In genomic region chr3:57694146-57694545, GRCh38 we compare ENCODE assay signal across 13 cellular contexts. TPM values are rescaled to one million over a fixed set of nuclear protein-coding genes. Genes with fewer than 3 reads are reported as not detected.
DNase-seq lines count a peak whose midpoint lies in the region; ATAC-seq, FAIRE-seq and TF ChIP-seq lines count a peak whose summit lies in the region.
"Had no signal": no experiment of that assay in that cellular context is flagged by ENCODE, and none has a peak within 500 bp of the region (broad histone marks: within the 10 kb centered on the region; RNA-seq: fewer than 3 reads in every experiment).

No MANE protein-coding gene starts in this region.

- no peak for ATAC-seq in WTC11
- no peak for ATAC-seq in stimulated activated naive CD8-positive, alpha-beta T cell treated with anti-CD3 and anti-CD28 coated beads, Interleukin-15, amount 100 ng/mL, for 72 hours
- ATAC-seq in foreskin keratinocyte, result no peak
- ATAC-seq in left colon, result no peak

- H3K4me1 ChIP-seq in keratinocyte (ENCODE audit: control insufficient read depth, extremely low read depth, insufficient read depth, low read length) (peaks cover 44% of the 10 kb centered on the region), foreskin keratinocyte (peaks cover 25% of the 10 kb centered on the region)

- H3K4me2 ChIP-seq in keratinocyte (ENCODE audit: control insufficient read depth, extremely low read depth, insufficient read depth, low read depth, low read length), result peak overlapping the region; percentile 4

- peaks cover 9% of the 10 kb centered on the region for H3K27me3 Mint-ChIP-seq in activated naive CD4-positive, alpha-beta T cell treated with anti-CD3 and anti-CD28 coated beads, Interleukin-2, amount 10 ng/mL, durations not matched to agents 7 days and 5 days
- no peaks in the 10 kb centered on the region for H3K27me3 Mint-ChIP-seq in WTC11 (ENCODE audit: low read depth)
- H3K27me3 Mint-ChIP-seq in stimulated activated naive CD8-positive, alpha-beta T cell treated with anti-CD3 and anti-CD28 coated beads, Interleukin-15, amount 100 ng/mL, for 72 hours, result no peaks in the 10 kb centered on the region

- POLR2A ChIA-PET in WTC11 (lab: Charles Lee), result no interaction called here

- H3K9me3 ChIP-seq in keratinocyte (ENCODE audit: control insufficient read depth, low read depth, low read length), result no peaks in the 10 kb centered on the region
- H3K9me3 ChIP-seq: thoracic aorta had no signal

- H3K9ac ChIP-seq in keratinocyte (ENCODE audit: control insufficient read depth, extremely low read depth, insufficient read depth, low read length), result no peak overlapping the region

- no peak overlapping the region for H2AFZ ChIP-seq in keratinocyte (ENCODE audit: control insufficient read depth, low read length)

- peaks cover 29% of the 10 kb centered on the region for H3K79me2 ChIP-seq in keratinocyte (ENCODE audit: control insufficient read depth, insufficient read depth, low read length)

- H3K27ac Mint-ChIP-seq in activated naive CD4-positive, alpha-beta T cell treated with anti-CD3 and anti-CD28 coated beads, Interleukin-2, amount 10 ng/mL, durations not matched to agents 7 days and 5 days, result no peak overlapping the region
- H3K27ac Mint-ChIP-seq in WTC11, result no peak overlapping the region
- no peak overlapping the region for H3K27ac Mint-ChIP-seq in stimulated activated naive CD8-positive, alpha-beta T cell treated with anti-CD3 and anti-CD28 coated beads, Interleukin-15, amount 100 ng/mL, for 72 hours
- H3K27ac Mint-ChIP-seq: H9 had no signal

- CTCF ChIA-PET in activated naive CD4-positive, alpha-beta T cell treated with anti-CD3 and anti-CD28 coated beads, Interleukin-2, amount 10 ng/mL, durations not matched to agents 7 days and 5 days (lab: Charles Lee), result no interaction called here
- CTCF ChIA-PET in WTC11 (lab: Charles Lee), result no interaction called here

- no peaks in the 10 kb centered on the region for H3K27me3 ChIP-seq in keratinocyte (ENCODE audit: control insufficient read depth, extremely low read depth, insufficient read depth, low read length)
- no peaks in the 10 kb centered on the region for H3K27me3 ChIP-seq in foreskin keratinocyte

- H3K27ac ChIP-seq in keratinocyte (ENCODE audit: control insufficient read depth, insufficient read depth, low read length) (peak overlapping the region; percentile 37), foreskin keratinocyte (no peak overlapping the region)

- H3K9me3 Mint-ChIP-seq in activated naive CD4-positive, alpha-beta T cell treated with anti-CD3 and anti-CD28 coated beads, Interleukin-2, amount 10 ng/mL, durations not matched to agents 7 days and 5 days, result no peaks in the 10 kb centered on the region
- no peaks in the 10 kb centered on the region for H3K9me3 Mint-ChIP-seq in WTC11
- H3K9me3 Mint-ChIP-seq in stimulated activated naive CD8-positive, alpha-beta T cell treated with anti-CD3 and anti-CD28 coated beads, Interleukin-15, amount 100 ng/mL, for 72 hours, result no peaks in the 10 kb centered on the region
- H3K9me3 Mint-ChIP-seq: H9 had no signal

- no peaks in the 10 kb centered on the region for H3K36me3 ChIP-seq in keratinocyte (ENCODE audit: control insufficient read depth in 2 of 2, extremely low read depth in 1 of 2, insufficient read depth in 2 of 2, low read length in 2 of 2)
- H3K36me3 ChIP-seq: thoracic aorta had no signal

- peak overlapping the region; percentile 55 for H3K4me3 Mint-ChIP-seq in activated naive CD4-positive, alpha-beta T cell treated with anti-CD3 and anti-CD28 coated beads, Interleukin-2, amount 10 ng/mL, durations not matched to agents 7 days and 5 days
- peak overlapping the region; percentile 88 for H3K4me3 Mint-ChIP-seq in WTC11
- H3K4me3 Mint-ChIP-seq in stimulated activated naive CD8-positive, alpha-beta T cell treated with anti-CD3 and anti-CD28 coated beads, Interleukin-15, amount 100 ng/mL, for 72 hours, result peak overlapping the region; percentile 27 to 56

- no peak for TF ChIP-seq CTCF in WTC11 (IDR thresholded peaks at IDR 0.05)
- no peak for TF ChIP-seq CTCF in keratinocyte (optimal IDR thresholded peaks at IDR 0.05 in 1 of 3, IDR thresholded peaks at IDR 0.05 in 1 of 3, conservative IDR thresholded peaks at IDR 0.05 in 1 of 3; ENCODE audit: extremely low read depth in 1 of 3, insufficient read depth in 2 of 3, low read length in 3 of 3)
- TF ChIP-seq CTCF in foreskin keratinocyte (conservative IDR thresholded peaks at IDR 0.05), result no peak

- dilution Hi-C loops in keratinocyte (cut with MboI; ENCODE audit: extremely low pct_ligation_motif_present, low sequenced_read_pairs), result no loop called here

- no peak overlapping the region for H3K4me3 ChIP-seq in keratinocyte (ENCODE audit: control insufficient read depth in 2 of 3, extremely low read depth in 1 of 3, insufficient read depth in 2 of 3, low read depth in 1 of 3, low read length in 3 of 3)

- peaks cover 32% of the 10 kb centered on the region for H3K4me1 Mint-ChIP-seq in activated naive CD4-positive, alpha-beta T cell treated with anti-CD3 and anti-CD28 coated beads, Interleukin-2, amount 10 ng/mL, durations not matched to agents 7 days and 5 days
- peaks cover 13% of the 10 kb centered on the region for H3K4me1 Mint-ChIP-seq in WTC11
- H3K4me1 Mint-ChIP-seq in stimulated activated naive CD8-positive, alpha-beta T cell treated with anti-CD3 and anti-CD28 coated beads, Interleukin-15, amount 100 ng/mL, for 72 hours, result peaks cover 27% of the 10 kb centered on the region

- intact Hi-C loops in left colon (cut with DNase I, micrococcal nuclease), result no loop called here

- FAIRE-seq in keratinocyte (lab: Jason Lieb, UNC), result no peak

- no peaks in the 10 kb centered on the region for H4K20me1 ChIP-seq in keratinocyte (ENCODE audit: control insufficient read depth, extremely low read depth, insufficient read depth, low read length)

- peaks cover 9% of the 10 kb centered on the region for H3K36me3 Mint-ChIP-seq in activated naive CD4-positive, alpha-beta T cell treated with anti-CD3 and anti-CD28 coated beads, Interleukin-2, amount 10 ng/mL, durations not matched to agents 7 days and 5 days
- no peaks in the 10 kb centered on the region for H3K36me3 Mint-ChIP-seq in WTC11

- DNase-seq in activated naive CD4-positive, alpha-beta T cell treated with anti-CD3 and anti-CD28 coated beads, Interleukin-2, amount 10 ng/mL, durations not matched to agents 7 days and 5 days, result no peak
- DNase-seq in activated naive CD4-positive, alpha-beta T cell treated with Interleukin-2 at 50 U/mL for 16 hours, result no peak
- DNase-seq in WTC11 (ENCODE audit: low spot score), result no peak
- no peak for DNase-seq in keratinocyte (ENCODE audit: low read depth, low spot score)
- no peak for DNase-seq in stimulated activated naive CD8-positive, alpha-beta T cell treated with anti-CD3 and anti-CD28 coated beads, Interleukin-15, amount 100 ng/mL, for 72 hours
- no peak for DNase-seq in foreskin keratinocyte
- DNase-seq in left colon, result no peak
- no peak for DNase-seq in foreskin melanocyte
- DNase-seq: H9, mesendoderm, NCI-H774, posterior cingulate gyrus had no signal

- H3K9me1 ChIP-seq in keratinocyte (ENCODE audit: control insufficient read depth, extremely low read depth, insufficient read depth, low read length), result no peaks in the 10 kb centered on the region

TF ChIP-seq in WTC11, 78 proteins besides CTCF, POLR2A, EP300 and RAD21 (continues in another document):
- no peak for TF ChIP-seq ZNF232 (CRISPR knock-in tag; IDR thresholded peaks at IDR 0.05)
- TF ChIP-seq FOXK1 (CRISPR knock-in tag; IDR thresholded peaks at IDR 0.05), result no peak
- TF ChIP-seq E2F1 (CRISPR knock-in tag; IDR thresholded peaks at IDR 0.05), result no peak
- no peak for TF ChIP-seq USF1 (CRISPR knock-in tag; IDR thresholded peaks at IDR 0.05)
- TF ChIP-seq GRHL2 (CRISPR knock-in tag; IDR thresholded peaks at IDR 0.05; ENCODE audit: insufficient replicate concordance, severe bottlenecking), result no peak
- no peak for TF ChIP-seq CDX4 (CRISPR knock-in tag; IDR thresholded peaks at IDR 0.05; ENCODE audit: borderline replicate concordance)

RNA-seq across cellular contexts. Expression of gene DENND6A, which starts 1.3 kb away (rescaled TPM):
- total RNA-seq in WTC11 (2021) (12.4 to 15.1 TPM (median 13.9 TPM) in 3 replicates), foreskin keratinocyte (20.3 and 25.0 TPM in 2 replicates), left colon (10 to 100 TPM; 15.4 to 16.0 TPM)
- polyA plus RNA-seq in keratinocyte (13.8 to 22.8 TPM (median 21.6 TPM) in 3 replicates), foreskin keratinocyte (6.1 and 8.2 TPM in 2 replicates)
- polyA plus RNA-seq in keratinocyte (2011; ENCODE audit: low read depth), result 5.8 TPM
- 7.9 and 14.8 TPM in 2 replicates for polyA plus RNA-seq in keratinocyte (2011; cell fraction: cytosol; rRNA removed)
- polyA plus RNA-seq in keratinocyte (2011; cell fraction: nucleus; rRNA removed), result 17.2 and 18.8 TPM in 2 replicates
- polyA plus RNA-seq in keratinocyte (2012; ENCODE audit: low replicate concordance), result 15.7 and 17.1 TPM in 2 replicates
- polyA minus RNA-seq in keratinocyte, result 19.8 to 39.0 TPM (median 23.3 TPM) in 3 replicates
- 9.2 TPM for polyA minus RNA-seq in keratinocyte (2011; cell fraction: cytosol; rRNA and poly(A)+ RNA removed)
- 14.2 and 36.1 TPM in 2 replicates for polyA minus RNA-seq in keratinocyte (2011; cell fraction: nucleus; rRNA and poly(A)+ RNA removed)
